ENCODE assay signal across 8 cellular contexts in the genomic region with DNA sequence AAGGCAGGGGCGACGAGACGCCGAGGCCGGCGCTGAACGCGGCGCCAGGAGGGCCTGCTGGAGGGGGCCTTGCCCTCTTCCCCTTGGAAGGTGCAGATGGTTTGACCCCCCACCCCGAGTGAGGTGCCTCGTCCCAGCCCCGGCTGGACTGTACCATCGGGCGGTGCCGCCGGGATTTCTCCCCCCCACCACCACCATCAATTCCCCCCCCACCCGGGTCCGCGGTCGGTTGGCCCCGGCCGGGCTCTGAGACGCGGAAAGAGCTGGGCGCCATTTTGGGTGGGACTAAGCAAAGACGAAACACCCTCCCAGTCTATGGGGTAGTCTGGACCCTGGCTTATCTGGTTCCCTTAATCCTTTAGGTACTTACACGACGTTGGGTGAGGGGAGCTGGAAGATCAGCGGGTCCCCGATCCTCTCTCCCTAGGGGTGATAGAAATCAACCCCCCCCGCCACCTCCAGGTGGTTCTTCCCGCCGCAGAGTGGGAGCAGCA. TPM values are rescaled to one million over a fixed set of nuclear protein-coding genes. Genes with fewer than 3 reads are reported as not detected.
DNase-seq lines count a peak whose midpoint lies in the region; ATAC-seq, FAIRE-seq and TF ChIP-seq lines count a peak whose summit lies in the region.

A gene with protein sequence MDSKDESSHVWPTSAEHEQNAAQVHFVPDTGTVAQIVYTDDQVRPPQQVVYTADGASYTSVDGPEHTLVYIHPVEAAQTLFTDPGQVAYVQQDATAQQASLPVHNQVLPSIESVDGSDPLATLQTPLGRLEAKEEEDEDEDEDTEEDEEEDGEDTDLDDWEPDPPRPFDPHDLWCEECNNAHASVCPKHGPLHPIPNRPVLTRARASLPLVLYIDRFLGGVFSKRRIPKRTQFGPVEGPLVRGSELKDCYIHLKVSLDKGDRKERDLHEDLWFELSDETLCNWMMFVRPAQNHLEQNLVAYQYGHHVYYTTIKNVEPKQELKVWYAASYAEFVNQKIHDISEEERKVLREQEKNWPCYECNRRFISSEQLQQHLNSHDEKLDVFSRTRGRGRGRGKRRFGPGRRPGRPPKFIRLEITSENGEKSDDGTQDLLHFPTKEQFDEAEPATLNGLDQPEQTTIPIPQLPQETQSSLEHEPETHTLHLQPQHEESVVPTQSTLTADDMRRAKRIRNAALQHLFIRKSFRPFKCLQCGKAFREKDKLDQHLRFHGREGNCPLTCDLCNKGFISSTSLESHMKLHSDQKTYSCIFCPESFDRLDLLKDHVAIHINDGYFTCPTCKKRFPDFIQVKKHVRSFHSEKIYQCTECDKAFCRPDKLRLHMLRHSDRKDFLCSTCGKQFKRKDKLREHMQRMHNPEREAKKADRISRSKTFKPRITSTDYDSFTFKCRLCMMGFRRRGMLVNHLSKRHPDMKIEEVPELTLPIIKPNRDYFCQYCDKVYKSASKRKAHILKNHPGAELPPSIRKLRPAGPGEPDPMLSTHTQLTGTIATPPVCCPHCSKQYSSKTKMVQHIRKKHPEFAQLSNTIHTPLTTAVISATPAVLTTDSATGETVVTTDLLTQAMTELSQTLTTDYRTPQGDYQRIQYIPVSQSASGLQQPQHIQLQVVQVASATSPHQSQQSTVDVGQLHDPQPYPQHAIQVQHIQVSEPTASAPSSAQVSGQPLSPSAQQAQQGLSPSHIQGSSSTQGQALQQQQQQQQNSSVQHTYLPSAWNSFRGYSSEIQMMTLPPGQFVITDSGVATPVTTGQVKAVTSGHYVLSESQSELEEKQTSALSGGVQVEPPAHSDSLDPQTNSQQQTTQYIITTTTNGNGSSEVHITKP (minus strand): TSS at position 484 of the 494 bp plus-strand sequence. CDS start 41,871 bp downstream, outside the sequence.

- H3K36me3 Mint-ChIP-seq in activated CD4-positive, alpha-beta T cell treated with anti-CD3 and anti-CD28 coated beads, Interleukin-2, amount 10 ng/mL, durations not matched to agents 7 days and 5 days (ENCODE audit: low read depth) = peaks cover 7% of the 10 kb centered on the region
- peaks cover 14% of the 10 kb centered on the region for H3K36me3 Mint-ChIP-seq in dendritic cell treated with granulocyte-macrophage colony-stimulating factor and Interleukin-4, amounts not matched to agents 40 ng/mL and 50 ng/mL, for 4 days (ENCODE audit: low read depth)

- peak; percentile 85 for DNase-seq in AG09319 (ENCODE audit: extremely low read depth, low read depth)
- peak; percentile 85 for DNase-seq in NCI-H510A (lab: John Stamatoyannopoulos, UW)
- DNase-seq in activated CD4-positive, alpha-beta T cell treated with anti-CD3 and anti-CD28 coated beads, Interleukin-2, amount 10 ng/mL, durations not matched to agents 7 days and 5 days = peak; percentile 90
- peak; percentile 85 for DNase-seq in HepG2 (ENCODE audit: low spot score)
- DNase-seq in stimulated activated CD4-positive, alpha-beta T cell treated with anti-CD3 and anti-CD28 coated beads, Interleukin-4, amount 100 ng/mL, for 24 hours = peak; percentile 93

- TF ChIP-seq EP300 in HepG2 (IDR thresholded peaks at IDR 0.05; ENCODE audit: low read depth in 2 of 2, low read length in 2 of 2) = no peak; a peak in 1 of 4 replicates
- no peak for TF ChIP-seq EP300 in HepG2 (CRISPR knock-in tag; IDR thresholded peaks at IDR 0.05; ENCODE audit: borderline replicate concordance)

- H3K4me3 Mint-ChIP-seq in activated CD4-positive, alpha-beta T cell treated with anti-CD3 and anti-CD28 coated beads, Interleukin-2, amount 10 ng/mL, durations not matched to agents 7 days and 5 days = peak within 1 kb of the TSS; percentile 97
- peak within 1 kb of the TSS; percentile 95 for H3K4me3 Mint-ChIP-seq in dendritic cell treated with granulocyte-macrophage colony-stimulating factor and Interleukin-4, amounts not matched to agents 40 ng/mL and 50 ng/mL, for 4 days

- WGBS in HepG2 (ENCODE audit: low lambda C conversion rate) = under 1% methylated on average over 15 of the region's 33 CpGs

- peak; percentile 32 for ATAC-seq in GM19025 (IDR thresholded peaks at IDR 0.05; ENCODE audit: low read depth, unreplicated experiment)
- ATAC-seq in HG03196 (IDR thresholded peaks at IDR 0.05; ENCODE audit: unreplicated experiment) = peak; percentile 42
- peak; percentile 71 for ATAC-seq in HepG2

- H3K27ac ChIP-seq in HepG2 (ENCODE audit: extremely low read length, insufficient read depth, low read length) = peak within 1 kb of the TSS; percentile 99

- H3K36me3 ChIP-seq in HepG2 (replicated peaks in 1 of 2; ENCODE audit: control insufficient read depth in 1 of 2, insufficient read depth in 2 of 2, low read length in 2 of 2) = no peaks in the 10 kb centered on the region

- peaks cover 51% of the 10 kb centered on the region for H3K4me1 ChIP-seq in HepG2 (ENCODE audit: insufficient read depth, low read length)

- H2AFZ ChIP-seq in HepG2 (ENCODE audit: low read length) = peak within 1 kb of the TSS; percentile 81

- peak within 1 kb of the TSS; percentile 92 for H3K9ac ChIP-seq in HepG2 (ENCODE audit: insufficient read depth, low read depth, low read length)

- peak within 1 kb of the TSS; percentile 100 for H3K27ac Mint-ChIP-seq in activated CD4-positive, alpha-beta T cell treated with anti-CD3 and anti-CD28 coated beads, Interleukin-2, amount 10 ng/mL, durations not matched to agents 7 days and 5 days
- peak within 1 kb of the TSS; percentile 100 for H3K27ac Mint-ChIP-seq in dendritic cell treated with granulocyte-macrophage colony-stimulating factor and Interleukin-4, amounts not matched to agents 40 ng/mL and 50 ng/mL, for 4 days

- BruUV-seq in HepG2 (replicated peaks; lab: Mats Ljungman, UMichigan) = no TSS peak

- no peaks in the 10 kb centered on the region for H3K9me3 Mint-ChIP-seq in activated CD4-positive, alpha-beta T cell treated with anti-CD3 and anti-CD28 coated beads, Interleukin-2, amount 10 ng/mL, durations not matched to agents 7 days and 5 days
- no peaks in the 10 kb centered on the region for H3K9me3 Mint-ChIP-seq in dendritic cell treated with granulocyte-macrophage colony-stimulating factor and Interleukin-4, amounts not matched to agents 40 ng/mL and 50 ng/mL, for 4 days

- intact Hi-C loops in dendritic cell treated with granulocyte-macrophage colony-stimulating factor and Interleukin-4, amounts not matched to agents 40 ng/mL and 50 ng/mL, for 4 days (cut with micrococcal nuclease) = loop anchor here (1.0 to 5.0 kb wide), 2 partner anchors 80 to 122 kb away; no protein-coding TSS in a partner anchor
- intact Hi-C loops in HepG2 (cut with micrococcal nuclease; ENCODE audit: unreplicated experiment) = loop anchor here (2.0 to 5.0 kb wide), 4 partner anchors 35 to 130 kb away; a partner anchor contains a TSS

- H3K4me3 ChIP-seq in HepG2 (replicated peaks in 1 of 3; ENCODE audit: insufficient read depth in 1 of 3, low read depth in 2 of 3, low read length in 3 of 3) = peak within 1 kb of the TSS; percentile 66 to 87 (median 80)

- POLR2A ChIA-PET in activated CD4-positive, alpha-beta T cell treated with anti-CD3 and anti-CD28 coated beads, Interleukin-2, amount 10 ng/mL, durations not matched to agents 7 days and 5 days (lab: Charles Lee) = no interaction called here
- POLR2A ChIA-PET in HepG2 (lab: Yijun Ruan, JAX) = interaction anchor here (0.6 to 6.2 kb wide), 34 partner anchors 11 to 316 kb away, joined by 3 to 70 read pairs (median 7); a partner anchor contains a TSS

- H3K27me3 ChIP-seq in HepG2 (ENCODE audit: control insufficient read depth in 1 of 2, insufficient read depth in 2 of 2, low read length in 2 of 2) = no peaks in the 10 kb centered on the region; a peak in 1 of 5 replicates

- H3K4me2 ChIP-seq in HepG2 (ENCODE audit: low read depth, low read length) = peak within 1 kb of the TSS; percentile 95

- no peaks in the 10 kb centered on the region for H3K27me3 Mint-ChIP-seq in activated CD4-positive, alpha-beta T cell treated with anti-CD3 and anti-CD28 coated beads, Interleukin-2, amount 10 ng/mL, durations not matched to agents 7 days and 5 days
- H3K27me3 Mint-ChIP-seq in dendritic cell treated with granulocyte-macrophage colony-stimulating factor and Interleukin-4, amounts not matched to agents 40 ng/mL and 50 ng/mL, for 4 days = no peaks in the 10 kb centered on the region

- no peaks in the 10 kb centered on the region for H4K20me1 ChIP-seq in HepG2 (ENCODE audit: insufficient read depth, low read length)

- peaks cover 43% of the 10 kb centered on the region for H3K79me2 ChIP-seq in HepG2 (ENCODE audit: insufficient read depth, low read length)

- CTCF ChIA-PET in activated CD4-positive, alpha-beta T cell treated with anti-CD3 and anti-CD28 coated beads, Interleukin-2, amount 10 ng/mL, durations not matched to agents 7 days and 5 days (lab: Charles Lee) = interaction anchor here (0.6 to 1.2 kb wide), 5 partner anchors 11 to 199 kb away, joined by 3 to 4 read pairs (median 3); no protein-coding TSS in a partner anchor
- CTCF ChIA-PET in HepG2 (lab: Yijun Ruan, JAX; ENCODE audit: low intra/inter-chr PET ratio, low total read pairs) = no interaction called here

- TF ChIP-seq POLR2A in HepG2 (IDR thresholded peaks at IDR 0.05; ENCODE audit: insufficient read depth in 1 of 2, low read depth in 2 of 2, low read length in 2 of 2) = peak; percentile 86 to 95

- TF ChIP-seq CTCF in AG09319 (IDR thresholded peaks at IDR 0.05; ENCODE audit: low read depth, low read length) = no peak
- 0 out of 2 replicates have a peak, but pooled peaks have one; percentile 15 for TF ChIP-seq CTCF in HepG2 (CRISPR knock-in tag; IDR thresholded peaks at IDR 0.05)

- peaks cover 37% of the 10 kb centered on the region for H3K4me1 Mint-ChIP-seq in activated CD4-positive, alpha-beta T cell treated with anti-CD3 and anti-CD28 coated beads, Interleukin-2, amount 10 ng/mL, durations not matched to agents 7 days and 5 days
- H3K4me1 Mint-ChIP-seq in dendritic cell treated with granulocyte-macrophage colony-stimulating factor and Interleukin-4, amounts not matched to agents 40 ng/mL and 50 ng/mL, for 4 days (ENCODE audit: low read depth) = peaks cover 40% of the 10 kb centered on the region

- FAIRE-seq in HepG2 (lab: Jason Lieb, UNC) = no peak

- no peak; the same call in 1 of the 2 replicates for TF ChIP-seq RAD21 in HepG2 (CRISPR knock-in tag; IDR thresholded peaks at IDR 0.05)

- H3K9me3 ChIP-seq in HepG2 (ENCODE audit: low read length) = no peaks in the 10 kb centered on the region

- in situ Hi-C loops in HepG2 (cut with HindIII; ENCODE audit: extremely low pct_ligation_motif_present, low pct_unique_long_range_greater_than_20kb) = no loop called here

RNA-seq across cellular contexts. Expression of the gene that starts here (rescaled TPM):
- total RNA-seq in activated CD4-positive, alpha-beta T cell treated with anti-CD3 and anti-CD28 coated beads, Interleukin-2, amount 10 ng/mL, durations not matched to agents 7 days and 5 days = 10 to 100 TPM; 12.9 to 15.2 TPM
- total RNA-seq in HepG2 (2016; rRNA removed; fragmentation: Illumina TruSeq; extraction: Trizol) = 5.8 and 7.6 TPM in 2 replicates
- 1.8 and 4.1 TPM in 2 replicates for total RNA-seq in HepG2 (2016; cell fraction: cytosol; rRNA removed; fragmentation: Illumina TruSeq; extraction: Trizol; ENCODE audit: low read depth)
- 4.7 and 5.0 TPM in 2 replicates for total RNA-seq in HepG2 (2016; cell fraction: insoluble cytoplasmic fraction; rRNA removed; fragmentation: Illumina TruSeq; extraction: Trizol)
- total RNA-seq in HepG2 (2016; cell fraction: membrane; rRNA removed; fragmentation: Illumina TruSeq; extraction: Trizol) = 2.4 and 3.3 TPM in 2 replicates
- 8.7 and 10.3 TPM in 2 replicates for total RNA-seq in HepG2 (2016; cell fraction: nucleus; rRNA removed; fragmentation: Illumina TruSeq; extraction: Trizol)
- polyA plus RNA-seq in HepG2 (2011; rRNA removed) = 5.7 and 8.3 TPM in 2 replicates
- 2.5 and 2.9 TPM in 2 replicates for polyA plus RNA-seq in HepG2 (2011; cell fraction: cytosol; rRNA removed)
- 22.9 and 26.5 TPM in 2 replicates for polyA plus RNA-seq in HepG2 (2011; cell fraction: nucleus; rRNA removed)
- 3.2 and 5.1 TPM in 2 replicates for polyA plus RNA-seq in HepG2 (2012)
- 0.12 and 0.21 TPM in 2 replicates for polyA plus RNA-seq in HepG2 (2016; cell fraction: cytosol; fragmentation: Illumina TruSeq; extraction: Trizol; ENCODE audit: low read depth)
- polyA plus RNA-seq in HepG2 (2016; cell fraction: insoluble cytoplasmic fraction; fragmentation: Illumina TruSeq; extraction: Trizol; ENCODE audit: low read depth) = 4.0 and 4.5 TPM in 2 replicates
- 0.57 and 0.73 TPM in 2 replicates for polyA plus RNA-seq in HepG2 (2016; cell fraction: membrane; fragmentation: Illumina TruSeq; extraction: Trizol; ENCODE audit: low read depth)
- 15.4 and 16.4 TPM in 2 replicates for polyA plus RNA-seq in HepG2 (2016; cell fraction: nucleus; fragmentation: Illumina TruSeq; extraction: Trizol; ENCODE audit: insufficient read depth, low read depth)
- polyA minus RNA-seq in HepG2 (2011; rRNA and poly(A)+ RNA removed; ENCODE audit: low replicate concordance) = 26.0 and 28.8 TPM in 2 replicates
- 4.9 and 5.3 TPM in 2 replicates for polyA minus RNA-seq in HepG2 (2011; cell fraction: cytosol; rRNA and poly(A)+ RNA removed)
- 10.2 and 19.1 TPM in 2 replicates for polyA minus RNA-seq in HepG2 (2011; cell fraction: nucleus; rRNA and poly(A)+ RNA removed)

Comparison
In these comparisons a context has a peak if more than half of its experiments do, and no peak if none do; other contexts are left out.
1. Peak in every context shown above with its lines: DNase-seq, ATAC-seq, H3K4me3 ChIP-seq and H3K27ac ChIP-seq.